14 cellular contexts compared by ENCODE assay signal in genomic region chr5:17928571-17928970, GRCh38.
A peak's percentile ranks its signal among the peaks of the same experiment; 100 is the strongest.
DNase-seq lines count a peak whose midpoint lies in the region; TF ChIP-seq lines count a peak whose summit lies in the region.
"Had no signal": no experiment of that assay in that cellular context is flagged by ENCODE, and none has a peak within 500 bp of the region (broad histone marks: within the 10 kb centered on the region; RNA-seq: fewer than 3 reads in every experiment).

No MANE protein-coding gene starts in this region.

- H3K36me3 Mint-ChIP-seq in osteocyte (ENCODE audit: unreplicated experiment), result no peaks in the 10 kb centered on the region

- H3K27ac ChIP-seq in epithelial cell of prostate, result peak overlapping the region; percentile 45

- DNase-seq in CD1c-positive myeloid dendritic cell (ENCODE audit: extremely low spot score) (peak; percentile 60), SKM-1 treated with dmso at 0.1 percent for 144 hours (lab: John Stamatoyannopoulos, UW; ENCODE audit: unreplicated experiment) (peak; percentile 26), epithelial cell of prostate (ENCODE audit: low read depth, low spot score) (peak; percentile 41), osteocyte (ENCODE audit: extremely low spot score, unreplicated experiment) (no peak), GM19238 (ENCODE audit: insufficient read length, low spot score) (no peak), NCI-H524 (lab: John Stamatoyannopoulos, UW) (no peak), GM13976 (ENCODE audit: low spot score) (no peak)
- no peak for DNase-seq in activated CD4-positive, CD25-positive, alpha-beta regulatory T cell treated with anti-CD3 and anti-CD28 coated beads, Interleukin-2, amount 50 U/mL, for 72 hours
- DNase-seq: activated CD8-positive, alpha-beta T cell treated with anti-CD3 and anti-CD28 coated beads, Interleukin-2, amount 10 ng/mL, durations not matched to agents 7 days and 5 days; activated effector memory CD4-positive, alpha-beta T cell treated with anti-CD3 and anti-CD28 coated beads, Interleukin-2, amount 50 U/mL, for 16 hours; Kasumi-1; NCI-H2029 treated with DMSO at 0.1 percent for 48 hours; NCI-H774 had no signal

- H3K9me3 Mint-ChIP-seq in osteocyte (ENCODE audit: unreplicated experiment), result peaks cover 18% of the 10 kb centered on the region

- TF ChIP-seq CTCF in osteocyte (IDR thresholded peaks at IDR 0.05), result no peak
- no peak for TF ChIP-seq CTCF in GM13976 (IDR thresholded peaks at IDR 0.05; ENCODE audit: borderline replicate concordance, control extremely low read depth, extremely low read depth, insufficient read depth, missing control alignments)

- peak overlapping the region; percentile 83 for H3K27ac Mint-ChIP-seq in osteocyte (ENCODE audit: unreplicated experiment)
- H3K27ac Mint-ChIP-seq: activated CD8-positive, alpha-beta T cell treated with anti-CD3 and anti-CD28 coated beads, Interleukin-2, amount 10 ng/mL, durations not matched to agents 7 days and 5 days had no signal

- in situ Hi-C loops in GM13976 (cut with MboI; ENCODE audit: low sequenced_read_pairs, unreplicated experiment), result no loop called here

- H3K4me3 Mint-ChIP-seq in osteocyte (ENCODE audit: unreplicated experiment), result no peak overlapping the region
- H3K4me3 Mint-ChIP-seq: activated CD8-positive, alpha-beta T cell treated with anti-CD3 and anti-CD28 coated beads, Interleukin-2, amount 10 ng/mL, durations not matched to agents 7 days and 5 days; neural crest cell had no signal

- no peaks in the 10 kb centered on the region for H3K27me3 Mint-ChIP-seq in osteocyte (ENCODE audit: unreplicated experiment)

- H3K4me1 Mint-ChIP-seq in osteocyte (ENCODE audit: unreplicated experiment), result peaks cover 18% of the 10 kb centered on the region
- H3K4me1 Mint-ChIP-seq: neural crest cell had no signal

Comparison
In these comparisons a context has a peak if more than half of its experiments do, and no peak if none do; other contexts are left out.
1. DNase-seq: peak in CD1c-positive myeloid dendritic cell (single experiment), SKM-1 treated with dmso at 0.1 percent for 144 hours (single experiment) and epithelial cell of prostate (single experiment); none in osteocyte (single experiment), GM19238 (single experiment), activated CD4-positive, CD25-positive, alpha-beta regulatory T cell treated with anti-CD3 and anti-CD28 coated beads, Interleukin-2, amount 50 U/mL, for 72 hours (single experiment), NCI-H524 (0 of 2) and GM13976 (single experiment).